ENCODE assay signal across 13 cellular contexts in the genomic region with DNA sequence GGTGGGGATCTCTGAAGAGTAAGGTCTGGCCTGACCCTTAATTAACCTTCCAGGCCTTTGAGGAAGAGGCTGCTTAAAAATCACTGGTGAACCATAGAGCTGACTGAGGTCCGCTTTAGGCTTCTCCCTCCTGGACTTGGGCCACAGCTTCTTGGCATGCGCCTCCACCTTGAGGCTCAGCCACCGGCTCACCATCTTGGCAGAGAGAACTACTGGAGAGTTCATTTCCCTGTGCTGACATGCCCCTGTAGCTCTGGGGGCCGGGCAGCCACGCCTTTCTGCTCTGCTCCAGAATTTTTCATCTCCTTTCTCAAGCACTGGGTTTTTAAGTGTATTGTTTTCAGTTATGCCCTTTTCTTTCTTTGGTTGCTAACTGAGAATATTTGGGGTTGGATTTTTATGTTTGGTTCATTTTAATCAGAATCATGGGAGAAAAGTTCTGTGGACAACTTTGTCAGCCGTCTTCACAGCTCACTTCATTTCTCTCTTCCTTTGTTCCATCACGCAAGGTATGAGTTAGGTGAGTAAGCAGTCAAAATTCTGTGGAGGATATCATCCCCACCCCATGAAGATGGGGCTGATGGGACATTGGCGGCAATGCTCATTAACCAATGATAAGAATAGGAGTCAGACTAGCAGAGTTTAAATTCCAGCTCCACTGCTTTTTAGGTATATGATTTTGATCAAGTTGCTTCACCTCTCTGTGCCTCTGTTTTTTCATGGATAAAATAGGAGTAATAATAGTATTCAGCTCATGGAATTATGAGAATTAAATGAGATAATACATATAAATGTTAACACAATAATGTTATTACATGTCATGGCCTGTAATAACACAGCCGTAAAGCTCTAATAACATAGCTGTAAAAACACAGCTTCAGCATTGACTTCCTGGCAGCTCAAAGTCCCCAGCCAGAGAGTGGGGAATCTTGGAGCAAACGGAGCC.
DNase-seq lines count a peak whose midpoint lies in the region; ATAC-seq, FAIRE-seq and TF ChIP-seq lines count a peak whose summit lies in the region.
"Had no signal": no experiment of that assay in that cellular context is flagged by ENCODE, and none has a peak within 500 bp of the region (broad histone marks: within the 10 kb centered on the region; RNA-seq: fewer than 3 reads in every experiment).

No MANE protein-coding gene starts in this region.

- peaks cover 28% of the 10 kb centered on the region for H3K36me3 Mint-ChIP-seq in progenitor cell of endocrine pancreas (ENCODE audit: insufficient read depth)
- no peaks in the 10 kb centered on the region for H3K36me3 Mint-ChIP-seq in activated T-cell treated with anti-CD3 and anti-CD28 coated beads, Interleukin-2, amount 50 U/mL, for 72 hours (ENCODE audit: insufficient read depth in 2 of 2)
- H3K36me3 Mint-ChIP-seq: naive thymus-derived CD4-positive, alpha-beta T cell had no signal

- H3K9me3 ChIP-seq in AG04450 (ENCODE audit: control insufficient read depth, insufficient read depth, low read length): no peaks in the 10 kb centered on the region

- CTCF ChIA-PET in AG04450 (lab: Charles Lee): interaction anchor here (1.0 kb wide), 1 partner anchor 10 kb away, joined by 3 read pairs; no protein-coding TSS in a partner anchor

- no peaks in the 10 kb centered on the region for H3K27me3 Mint-ChIP-seq in progenitor cell of endocrine pancreas
- H3K27me3 Mint-ChIP-seq in activated T-cell treated with anti-CD3 and anti-CD28 coated beads, Interleukin-2, amount 50 U/mL, for 72 hours (ENCODE audit: low read depth): peaks cover 22% of the 10 kb centered on the region

- H3K4me1 ChIP-seq in foreskin keratinocyte: peaks cover 73% of the 10 kb centered on the region

- no peak overlapping the region for H3K4me3 ChIP-seq in AG04450 (ENCODE audit: low read depth, low read length)

- FAIRE-seq in RCC 7860 (lab: Jason Lieb, UNC): no peak
- FAIRE-seq: islet of Langerhans, small intestine had no signal

- no peaks in the 10 kb centered on the region for H3K4me1 Mint-ChIP-seq in progenitor cell of endocrine pancreas (ENCODE audit: low read depth)
- no peaks in the 10 kb centered on the region for H3K4me1 Mint-ChIP-seq in activated T-cell treated with anti-CD3 and anti-CD28 coated beads, Interleukin-2, amount 50 U/mL, for 72 hours (ENCODE audit: low read depth)
- H3K4me1 Mint-ChIP-seq: naive thymus-derived CD4-positive, alpha-beta T cell had no signal

- POLR2A ChIA-PET in AG04450 (lab: Yijun Ruan, JAX): interaction anchor here (1.3 kb wide), 1 partner anchor 21 kb away, joined by 3 read pairs; no protein-coding TSS in a partner anchor

- ATAC-seq in SK-N-SH treated with all-trans-retinoic acid at 6 μM for 48 hours (peak; percentile 11; the same call in 1 of the 3 replicates), foreskin keratinocyte (peak; percentile 63), HG03571 (IDR thresholded peaks at IDR 0.05; ENCODE audit: unreplicated experiment) (no peak)
- ATAC-seq in activated T-cell treated with anti-CD3 and anti-CD28 coated beads, Interleukin-2, amount 50 U/mL, for 72 hours (replicated peaks in 1 of 2): no peak
- ATAC-seq: naive thymus-derived CD4-positive, alpha-beta T cell had no signal

- no peaks in the 10 kb centered on the region for H3K27me3 ChIP-seq in AG04450 (ENCODE audit: control insufficient read depth, insufficient read depth, low read length)
- no peaks in the 10 kb centered on the region for H3K27me3 ChIP-seq in foreskin keratinocyte

- peak overlapping the region; percentile 86 for H3K27ac Mint-ChIP-seq in progenitor cell of endocrine pancreas
- H3K27ac Mint-ChIP-seq in activated T-cell treated with anti-CD3 and anti-CD28 coated beads, Interleukin-2, amount 50 U/mL, for 72 hours: no peak overlapping the region
- H3K27ac Mint-ChIP-seq: naive thymus-derived CD4-positive, alpha-beta T cell had no signal

- peak overlapping the region; percentile 55 for H3K27ac ChIP-seq in AG04450 (ENCODE audit: low read depth, low read length)
- H3K27ac ChIP-seq in foreskin keratinocyte: peak overlapping the region; percentile 90

- no peak for TF ChIP-seq CTCF in AG04450 (IDR thresholded peaks at IDR 0.05; ENCODE audit: low read depth, low read length)
- TF ChIP-seq CTCF in foreskin keratinocyte (conservative IDR thresholded peaks at IDR 0.05): no peak
- TF ChIP-seq CTCF in progenitor cell of endocrine pancreas (IDR thresholded peaks at IDR 0.05; ENCODE audit: unreplicated experiment): no peak

- no peaks in the 10 kb centered on the region for H3K9me3 Mint-ChIP-seq in progenitor cell of endocrine pancreas (ENCODE audit: low read depth)
- no peaks in the 10 kb centered on the region for H3K9me3 Mint-ChIP-seq in activated T-cell treated with anti-CD3 and anti-CD28 coated beads, Interleukin-2, amount 50 U/mL, for 72 hours

- no peak for DNase-seq in AG04450 (ENCODE audit: low read depth, low spot score)
- DNase-seq in foreskin keratinocyte: peak; percentile 76 to 92
- DNase-seq in progenitor cell of endocrine pancreas (ENCODE audit: low spot score, unreplicated experiment): no peak
- no peak for DNase-seq in RCC 7860 (ENCODE audit: low spot score)
- DNase-seq in NCI-H510A treated with DMSO at 0.1 percent for 48 hours (lab: John Stamatoyannopoulos, UW): no peak
- no peak for DNase-seq in activated T-cell treated with anti-CD3 and anti-CD28 coated beads, Interleukin-2, amount 50 U/mL, for 72 hours
- DNase-seq: activated T-cell treated with anti-CD3 and anti-CD28 coated beads, Interleukin-2, amount 50 U/mL, for 1 hour; foreskin melanocyte; naive thymus-derived CD4-positive, alpha-beta T cell; small intestine had no signal

- no peak overlapping the region for H3K4me3 Mint-ChIP-seq in progenitor cell of endocrine pancreas (ENCODE audit: low read depth)
- H3K4me3 Mint-ChIP-seq in activated T-cell treated with anti-CD3 and anti-CD28 coated beads, Interleukin-2, amount 50 U/mL, for 72 hours: no peak overlapping the region
- H3K4me3 Mint-ChIP-seq: naive thymus-derived CD4-positive, alpha-beta T cell had no signal

TF ChIP-seq in SK-N-SH treated with all-trans-retinoic acid at 6 μM for 48 hours, 23 proteins besides CTCF, POLR2A, EP300 and RAD21:
- TF ChIP-seq ESRRG (CRISPR knock-in tag; IDR thresholded peaks at IDR 0.05) (no peak), RARB (CRISPR knock-in tag; IDR thresholded peaks at IDR 0.05) (no peak), CSRNP3 (CRISPR knock-in tag; IDR thresholded peaks at IDR 0.05) (no peak), CSDC2 (CRISPR knock-in tag; IDR thresholded peaks at IDR 0.05) (no peak), PPARA (CRISPR knock-in tag; IDR thresholded peaks at IDR 0.05; ENCODE audit: borderline replicate concordance) (no peak), ARNTL (CRISPR knock-in tag; IDR thresholded peaks at IDR 0.05; ENCODE audit: borderline replicate concordance, low read depth) (no peak)
- TF ChIP-seq, protein P1, sequence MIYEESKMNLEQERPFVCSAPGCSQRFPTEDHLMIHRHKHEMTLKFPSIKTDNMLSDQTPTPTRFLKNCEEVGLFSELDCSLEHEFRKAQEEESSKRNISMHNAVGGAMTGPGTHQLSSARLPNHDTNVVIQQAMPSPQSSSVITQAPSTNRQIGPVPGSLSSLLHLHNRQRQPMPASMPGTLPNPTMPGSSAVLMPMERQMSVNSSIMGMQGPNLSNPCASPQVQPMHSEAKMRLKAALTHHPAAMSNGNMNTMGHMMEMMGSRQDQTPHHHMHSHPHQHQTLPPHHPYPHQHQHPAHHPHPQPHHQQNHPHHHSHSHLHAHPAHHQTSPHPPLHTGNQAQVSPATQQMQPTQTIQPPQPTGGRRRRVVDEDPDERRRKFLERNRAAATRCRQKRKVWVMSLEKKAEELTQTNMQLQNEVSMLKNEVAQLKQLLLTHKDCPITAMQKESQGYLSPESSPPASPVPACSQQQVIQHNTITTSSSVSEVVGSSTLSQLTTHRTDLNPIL (CRISPR knock-in tag; IDR thresholded peaks at IDR 0.05; ENCODE audit: low read depth): no peak
- TF ChIP-seq, protein P2, sequence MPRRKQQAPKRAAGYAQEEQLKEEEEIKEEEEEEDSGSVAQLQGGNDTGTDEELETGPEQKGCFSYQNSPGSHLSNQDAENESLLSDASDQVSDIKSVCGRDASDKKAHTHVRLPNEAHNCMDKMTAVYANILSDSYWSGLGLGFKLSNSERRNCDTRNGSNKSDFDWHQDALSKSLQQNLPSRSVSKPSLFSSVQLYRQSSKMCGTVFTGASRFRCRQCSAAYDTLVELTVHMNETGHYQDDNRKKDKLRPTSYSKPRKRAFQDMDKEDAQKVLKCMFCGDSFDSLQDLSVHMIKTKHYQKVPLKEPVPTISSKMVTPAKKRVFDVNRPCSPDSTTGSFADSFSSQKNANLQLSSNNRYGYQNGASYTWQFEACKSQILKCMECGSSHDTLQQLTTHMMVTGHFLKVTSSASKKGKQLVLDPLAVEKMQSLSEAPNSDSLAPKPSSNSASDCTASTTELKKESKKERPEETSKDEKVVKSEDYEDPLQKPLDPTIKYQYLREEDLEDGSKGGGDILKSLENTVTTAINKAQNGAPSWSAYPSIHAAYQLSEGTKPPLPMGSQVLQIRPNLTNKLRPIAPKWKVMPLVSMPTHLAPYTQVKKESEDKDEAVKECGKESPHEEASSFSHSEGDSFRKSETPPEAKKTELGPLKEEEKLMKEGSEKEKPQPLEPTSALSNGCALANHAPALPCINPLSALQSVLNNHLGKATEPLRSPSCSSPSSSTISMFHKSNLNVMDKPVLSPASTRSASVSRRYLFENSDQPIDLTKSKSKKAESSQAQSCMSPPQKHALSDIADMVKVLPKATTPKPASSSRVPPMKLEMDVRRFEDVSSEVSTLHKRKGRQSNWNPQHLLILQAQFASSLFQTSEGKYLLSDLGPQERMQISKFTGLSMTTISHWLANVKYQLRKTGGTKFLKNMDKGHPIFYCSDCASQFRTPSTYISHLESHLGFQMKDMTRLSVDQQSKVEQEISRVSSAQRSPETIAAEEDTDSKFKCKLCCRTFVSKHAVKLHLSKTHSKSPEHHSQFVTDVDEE (CRISPR knock-in tag; IDR thresholded peaks at IDR 0.05): no peak

Comparison
In these comparisons a context has a peak if more than half of its experiments do, and no peak if none do; other contexts are left out.
1. DNase-seq: peak in foreskin keratinocyte (2 of 2); none in AG04450 (single experiment), progenitor cell of endocrine pancreas (single experiment), RCC 7860 (single experiment), NCI-H510A treated with DMSO at 0.1 percent for 48 hours (single experiment) and activated T-cell treated with anti-CD3 and anti-CD28 coated beads, Interleukin-2, amount 50 U/mL, for 72 hours (0 of 2).
2. ATAC-seq: peak in SK-N-SH treated with all-trans-retinoic acid at 6 μM for 48 hours (single experiment) and foreskin keratinocyte (single experiment); none in activated T-cell treated with anti-CD3 and anti-CD28 coated beads, Interleukin-2, amount 50 U/mL, for 72 hours (0 of 2) and HG03571 (single experiment).